Comparison of ENCODE assay signal across 21 cellular contexts in genomic region chr1:195082183-195082582, GRCh38.
A peak's percentile ranks its signal among the peaks of the same experiment; 100 is the strongest.
DNase-seq lines count a peak whose midpoint lies in the region; ATAC-seq, FAIRE-seq and TF ChIP-seq lines count a peak whose summit lies in the region.
"Had no signal": no experiment of that assay in that cellular context is flagged by ENCODE, and none has a peak within 500 bp of the region (broad histone marks: within the 10 kb centered on the region; RNA-seq: fewer than 3 reads in every experiment).

No MANE protein-coding gene starts in this region.

- no peak overlapping the region for H3K4me2 ChIP-seq in astrocyte (ENCODE audit: low read length)

- H3K27ac Mint-ChIP-seq in astrocyte (ENCODE audit: unreplicated experiment): no peak overlapping the region
- H3K27ac Mint-ChIP-seq in activated naive CD8-positive, alpha-beta T cell treated with anti-CD3 and anti-CD28 coated beads for 36 hours: no peak overlapping the region
- no peak overlapping the region for H3K27ac Mint-ChIP-seq in stimulated activated naive CD8-positive, alpha-beta T cell treated with anti-CD3 and anti-CD28 coated beads, Interleukin-15, amount 100 ng/mL, for 72 hours
- H3K27ac Mint-ChIP-seq: CD4-positive, alpha-beta T cell had no signal

- H4K20me1 ChIP-seq in astrocyte (ENCODE audit: insufficient read depth, low read length): no peaks in the 10 kb centered on the region

- no TSS peak for BruUV-seq in A673 (replicated peaks; lab: Mats Ljungman, UMichigan)

- TF ChIP-seq CTCF in astrocyte (IDR thresholded peaks at IDR 0.05; ENCODE audit: insufficient read depth, low read depth, low read length) (no peak), fibroblast of pulmonary artery (IDR thresholded peaks at IDR 0.05; ENCODE audit: low read length, missing control alignments) (no peak), A673 (conservative IDR thresholded peaks at IDR 0.05; ENCODE audit: low read depth, low read length) (no peak)

- H3K4me1 ChIP-seq in astrocyte (ENCODE audit: insufficient read depth, low read length) (no peaks in the 10 kb centered on the region), A673 (ENCODE audit: insufficient read depth, low read length, poor library complexity, severe bottlenecking) (no peaks in the 10 kb centered on the region)
- H3K4me1 ChIP-seq: Peyer's patch had no signal

- H3K27ac ChIP-seq in astrocyte (ENCODE audit: low read depth, low read length) (no peak overlapping the region), A673 (ENCODE audit: low read depth, low read length, poor library complexity, severe bottlenecking) (no peak overlapping the region)
- H3K27ac ChIP-seq: HL-60, Peyer's patch had no signal

- peak; percentile 45 for DNase-seq in EH (ENCODE audit: low read depth)
- DNase-seq in NCI-H446 treated with DMSO at 0.1 percent for 48 hours (lab: John Stamatoyannopoulos, UW): peak; percentile 61
- peak; percentile 29 for DNase-seq in astrocyte (ENCODE audit: low read depth)
- DNase-seq in fibroblast of pulmonary artery (ENCODE audit: low read depth): peak; percentile 1
- no peak for DNase-seq in A673 (ENCODE audit: low spot score)
- no peak for DNase-seq in activated naive CD8-positive, alpha-beta T cell treated with anti-CD3 and anti-CD28 coated beads for 36 hours
- DNase-seq in stimulated activated naive CD8-positive, alpha-beta T cell treated with anti-CD3 and anti-CD28 coated beads, Interleukin-15, amount 100 ng/mL, for 72 hours: no peak
- DNase-seq: ACHN; CD4-positive, alpha-beta T cell; DMS79 treated with DMSO at 0.1 percent for 48 hours; HCEC 1CT; Karpas-422; NCI-H1105 treated with DMSO at 0.1 percent for 48 hours; NCI-H187; NCI-H2171; NCI-H510A; Peyer's patch; SIG-M5 had no signal

- ATAC-seq in GM18867 (IDR thresholded peaks at IDR 0.05; ENCODE audit: unreplicated experiment): no peak
- ATAC-seq in stimulated activated naive CD8-positive, alpha-beta T cell treated with anti-CD3 and anti-CD28 coated beads, Interleukin-15, amount 100 ng/mL, for 72 hours: no peak
- ATAC-seq: HepG2 had no signal

- FAIRE-seq in astrocyte (lab: Jason Lieb, UNC): no peak
- FAIRE-seq: HepG2 had no signal

- no peak overlapping the region for H3K9ac ChIP-seq in astrocyte (ENCODE audit: low read length)

- POLR2A ChIA-PET in A673 (lab: Charles Lee; ENCODE audit: low non-redundant PET): no interaction called here

- H3K36me3 Mint-ChIP-seq in astrocyte (ENCODE audit: low read depth, unreplicated experiment): no peaks in the 10 kb centered on the region
- no peaks in the 10 kb centered on the region for H3K36me3 Mint-ChIP-seq in activated naive CD8-positive, alpha-beta T cell treated with anti-CD3 and anti-CD28 coated beads for 36 hours

- H3K36me3 ChIP-seq in astrocyte (ENCODE audit: insufficient read depth, low read length) (no peaks in the 10 kb centered on the region), A673 (ENCODE audit: insufficient read depth, low read length, poor library complexity, severe bottlenecking) (no peaks in the 10 kb centered on the region)
- H3K36me3 ChIP-seq: Peyer's patch had no signal

- H3K27me3 Mint-ChIP-seq in astrocyte (ENCODE audit: low read depth, unreplicated experiment): no peaks in the 10 kb centered on the region
- no peaks in the 10 kb centered on the region for H3K27me3 Mint-ChIP-seq in activated naive CD8-positive, alpha-beta T cell treated with anti-CD3 and anti-CD28 coated beads for 36 hours
- no peaks in the 10 kb centered on the region for H3K27me3 Mint-ChIP-seq in stimulated activated naive CD8-positive, alpha-beta T cell treated with anti-CD3 and anti-CD28 coated beads, Interleukin-15, amount 100 ng/mL, for 72 hours
- H3K27me3 Mint-ChIP-seq: CD4-positive, alpha-beta T cell had no signal

- no peaks in the 10 kb centered on the region for H3K27me3 ChIP-seq in astrocyte (ENCODE audit: insufficient read depth, low read length)
- H3K27me3 ChIP-seq in A673 (replicated peaks; ENCODE audit: insufficient read depth, low read depth, low read length, poor library complexity): no peaks in the 10 kb centered on the region
- H3K27me3 ChIP-seq: Peyer's patch had no signal

- CTCF ChIA-PET in A673 (lab: Charles Lee): no interaction called here

- no peak overlapping the region for H2AFZ ChIP-seq in astrocyte (ENCODE audit: low read depth, low read length)

- H3K79me2 ChIP-seq in astrocyte (ENCODE audit: insufficient read depth, low read length): no peaks in the 10 kb centered on the region

- no peak overlapping the region for H3K4me3 Mint-ChIP-seq in astrocyte (ENCODE audit: unreplicated experiment)
- no peak overlapping the region for H3K4me3 Mint-ChIP-seq in activated naive CD8-positive, alpha-beta T cell treated with anti-CD3 and anti-CD28 coated beads for 36 hours
- no peak overlapping the region for H3K4me3 Mint-ChIP-seq in stimulated activated naive CD8-positive, alpha-beta T cell treated with anti-CD3 and anti-CD28 coated beads, Interleukin-15, amount 100 ng/mL, for 72 hours
- H3K4me3 Mint-ChIP-seq: CD4-positive, alpha-beta T cell had no signal

- no peaks in the 10 kb centered on the region for H3K9me3 ChIP-seq in astrocyte (ENCODE audit: insufficient read depth, low read depth, low read length)
- no peaks in the 10 kb centered on the region for H3K9me3 ChIP-seq in A673 (ENCODE audit: low read depth, low read length, poor library complexity, severe bottlenecking)
- H3K9me3 ChIP-seq: Peyer's patch had no signal

- H3K9me3 Mint-ChIP-seq in astrocyte (ENCODE audit: unreplicated experiment): no peaks in the 10 kb centered on the region
- H3K9me3 Mint-ChIP-seq in activated naive CD8-positive, alpha-beta T cell treated with anti-CD3 and anti-CD28 coated beads for 36 hours: no peaks in the 10 kb centered on the region
- peaks cover 5 to 7% of the 10 kb centered on the region in 2 donors for H3K9me3 Mint-ChIP-seq in stimulated activated naive CD8-positive, alpha-beta T cell treated with anti-CD3 and anti-CD28 coated beads, Interleukin-15, amount 100 ng/mL, for 72 hours
- H3K9me3 Mint-ChIP-seq: CD4-positive, alpha-beta T cell had no signal

- intact Hi-C loops in A673 (cut with micrococcal nuclease; ENCODE audit: unreplicated experiment): no loop called here

- H3K4me3 ChIP-seq in astrocyte (ENCODE audit: insufficient read depth, low read depth, low read length) (no peak overlapping the region), fibroblast of pulmonary artery (replicated peaks; ENCODE audit: low read depth, low read length) (no peak overlapping the region), A673 (ENCODE audit: low read depth, low read length, poor library complexity, severe bottlenecking) (no peak overlapping the region)
- H3K4me3 ChIP-seq: Peyer's patch had no signal

- H3K4me1 Mint-ChIP-seq in astrocyte (ENCODE audit: low read depth, unreplicated experiment): no peaks in the 10 kb centered on the region
- no peaks in the 10 kb centered on the region for H3K4me1 Mint-ChIP-seq in activated naive CD8-positive, alpha-beta T cell treated with anti-CD3 and anti-CD28 coated beads for 36 hours
- H3K4me1 Mint-ChIP-seq in stimulated activated naive CD8-positive, alpha-beta T cell treated with anti-CD3 and anti-CD28 coated beads, Interleukin-15, amount 100 ng/mL, for 72 hours: no peaks in the 10 kb centered on the region

Comparison
In these comparisons a context has a peak if more than half of its experiments do, and no peak if none do; other contexts are left out.
1. DNase-seq: peak in EH (single experiment), NCI-H446 treated with DMSO at 0.1 percent for 48 hours (single experiment), astrocyte (single experiment) and fibroblast of pulmonary artery (single experiment); none in A673 (single experiment), activated naive CD8-positive, alpha-beta T cell treated with anti-CD3 and anti-CD28 coated beads for 36 hours (single experiment) and stimulated activated naive CD8-positive, alpha-beta T cell treated with anti-CD3 and anti-CD28 coated beads, Interleukin-15, amount 100 ng/mL, for 72 hours (0 of 2).